In genomic region chr15:58369261-58369699, GRCh38 we compare ENCODE assay signal across 8 cellular contexts.
DNase-seq lines count a peak whose midpoint lies in the region; TF ChIP-seq lines count a peak whose summit lies in the region.

No MANE protein-coding gene starts in this region.

- peak; percentile 6 for DNase-seq in EL
- peak; percentile 94 for DNase-seq in LHCN-M2 (ENCODE audit: low read depth)
- DNase-seq in brain pericyte (ENCODE audit: low read depth, low spot score) = peak; percentile 40
- DNase-seq in nephron progenitor cell = no peak
- no peak for DNase-seq in activated gamma-delta T cell (lab: John Stamatoyannopoulos, UW)
- no peak for DNase-seq in stimulated activated CD4-positive, alpha-beta T cell treated with anti-CD3 and anti-CD28 coated beads, Interleukin-2, amount 100 ng/mL, for 24 hours
- no peak for DNase-seq in inferior parietal cortex (ENCODE audit: extremely low spot score)
- DNase-seq in nucleus accumbens (lab: John Stamatoyannopoulos, UW) = no peak

- peaks cover 3% of the 10 kb centered on the region for H3K27me3 Mint-ChIP-seq in nephron progenitor cell (ENCODE audit: low read depth, poor library complexity)

- H3K4me1 Mint-ChIP-seq in nephron progenitor cell = peaks cover 19% of the 10 kb centered on the region

- H3K27ac Mint-ChIP-seq in nephron progenitor cell = peak overlapping the region; percentile 16

- H3K36me3 Mint-ChIP-seq in nephron progenitor cell (ENCODE audit: low read depth) = peaks cover 23% of the 10 kb centered on the region

- peaks cover 81% of the 10 kb centered on the region for H3K9me3 Mint-ChIP-seq in nephron progenitor cell

- H3K4me3 Mint-ChIP-seq in nephron progenitor cell = no peak overlapping the region

- no peak for TF ChIP-seq CTCF in nephron progenitor cell (IDR thresholded peaks at IDR 0.05)

Comparison
In these comparisons a context has a peak if more than half of its experiments do, and no peak if none do; other contexts are left out.
1. DNase-seq: peak in EL (single experiment), LHCN-M2 (single experiment) and brain pericyte (single experiment); none in nephron progenitor cell (single experiment), activated gamma-delta T cell (single experiment), stimulated activated CD4-positive, alpha-beta T cell treated with anti-CD3 and anti-CD28 coated beads, Interleukin-2, amount 100 ng/mL, for 24 hours (0 of 2), inferior parietal cortex (single experiment) and nucleus accumbens (0 of 56).